8 cellular contexts compared by ENCODE assay signal in the genomic region with DNA sequence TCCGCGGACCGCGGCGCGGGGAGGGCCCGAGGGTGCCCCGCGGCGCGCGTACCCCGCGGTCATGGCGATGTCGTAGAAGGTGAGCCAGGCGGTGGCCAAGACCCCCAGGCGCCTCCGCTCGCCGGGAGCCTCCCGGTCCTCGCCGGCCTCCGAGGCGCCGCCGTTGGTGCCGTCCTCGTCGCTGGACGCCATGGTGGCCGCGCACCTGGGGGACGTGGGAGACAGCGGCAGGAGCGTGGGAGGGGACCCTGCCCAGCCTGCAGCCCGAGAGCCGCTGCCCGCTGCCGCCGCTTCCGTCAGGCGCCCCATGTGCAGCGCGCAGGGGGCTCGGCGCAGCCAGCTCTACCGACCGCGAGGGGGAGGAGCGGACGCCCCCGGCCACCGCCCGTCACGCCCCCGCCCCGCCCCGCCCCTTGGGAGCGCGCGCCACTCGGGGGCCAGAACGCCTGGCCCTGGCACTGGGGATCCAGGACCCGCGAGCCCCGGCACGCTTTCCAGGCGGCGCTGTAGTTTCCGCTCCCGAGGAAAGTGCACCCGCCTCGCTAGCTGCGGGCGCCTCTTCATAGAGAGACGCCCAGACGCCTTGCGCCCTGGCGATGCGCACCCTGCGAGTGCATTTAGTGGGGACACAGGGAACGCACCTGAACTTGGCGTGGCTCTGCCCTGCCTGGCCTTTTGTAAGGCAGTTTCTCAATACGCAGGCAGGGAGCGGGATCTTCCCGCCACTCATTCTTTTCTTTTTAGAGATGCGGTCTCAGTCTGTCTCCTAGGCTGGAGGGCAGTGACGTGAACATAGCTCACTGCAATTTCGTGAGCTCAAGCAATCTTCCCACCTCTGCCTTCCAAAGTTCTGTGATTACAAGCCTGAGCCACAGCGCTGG. TPM values are rescaled to one million over a fixed set of nuclear protein-coding genes. Genes with fewer than 3 reads are reported as not detected.
DNase-seq lines count a peak whose midpoint lies in the region; ATAC-seq and TF ChIP-seq lines count a peak whose summit lies in the region.

A gene with protein sequence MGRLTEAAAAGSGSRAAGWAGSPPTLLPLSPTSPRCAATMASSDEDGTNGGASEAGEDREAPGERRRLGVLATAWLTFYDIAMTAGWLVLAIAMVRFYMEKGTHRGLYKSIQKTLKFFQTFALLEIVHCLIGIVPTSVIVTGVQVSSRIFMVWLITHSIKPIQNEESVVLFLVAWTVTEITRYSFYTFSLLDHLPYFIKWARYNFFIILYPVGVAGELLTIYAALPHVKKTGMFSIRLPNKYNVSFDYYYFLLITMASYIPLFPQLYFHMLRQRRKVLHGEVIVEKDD (minus strand): TSS at position 344 of the 881 bp plus-strand sequence. CDS start 35 bp downstream, at position 309.

- H3K27ac Mint-ChIP-seq in progenitor cell of endocrine pancreas, result peak within 1 kb of the TSS; percentile 65

- no peaks in the 10 kb centered on the region for H3K9me3 Mint-ChIP-seq in progenitor cell of endocrine pancreas (ENCODE audit: low read depth)

- H3K27me3 Mint-ChIP-seq in progenitor cell of endocrine pancreas, result peaks cover 7% of the 10 kb centered on the region

- H3K4me3 Mint-ChIP-seq in progenitor cell of endocrine pancreas (ENCODE audit: low read depth), result peak within 1 kb of the TSS; percentile 83

- intact Hi-C loops in left cardiac atrium (cut with DNase I), result loop anchor here in 1 of 2 donors (5.0 kb wide), 1 partner anchor 120 kb away; no protein-coding TSS in a partner anchor

- no peak for TF ChIP-seq EP300 in Ishikawa (IDR thresholded peaks at IDR 0.05; ENCODE audit: borderline replicate concordance)

- DNase-seq in G401 (ENCODE audit: low spot score) (peak; percentile 69), SW480 (ENCODE audit: low spot score) (peak; percentile 69), amygdala (lab: John Stamatoyannopoulos, UW) (peak in 45 of 56 donors; percentile 3 to 78 (median 38)), left cardiac atrium (peak; percentile 77), progenitor cell of endocrine pancreas (ENCODE audit: low spot score, unreplicated experiment) (peak; percentile 76), OCI-M2 (lab: John Stamatoyannopoulos, UW; ENCODE audit: unreplicated experiment) (no peak)

- in situ Hi-C loops in G401 (cut with HindIII; ENCODE audit: low sequenced_read_pairs), result no loop called here

- no peak for TF ChIP-seq RAD21 in Ishikawa (IDR thresholded peaks at IDR 0.05; ENCODE audit: low read depth)

- TF ChIP-seq CTCF in progenitor cell of endocrine pancreas (IDR thresholded peaks at IDR 0.05; ENCODE audit: unreplicated experiment), result peak; percentile 42

- no peaks in the 10 kb centered on the region for H3K4me1 Mint-ChIP-seq in progenitor cell of endocrine pancreas (ENCODE audit: low read depth)

- peak; percentile 69 for ATAC-seq in GM21576 (IDR thresholded peaks at IDR 0.05; ENCODE audit: unreplicated experiment)
- peak; percentile 88 to 92 for ATAC-seq in left cardiac atrium

- no peaks in the 10 kb centered on the region for H3K36me3 Mint-ChIP-seq in progenitor cell of endocrine pancreas (ENCODE audit: insufficient read depth)

TF ChIP-seq in Ishikawa, 13 proteins besides CTCF, POLR2A, EP300 and RAD21:
- TF ChIP-seq CEBPB (IDR thresholded peaks at IDR 0.05) (no peak), NFIC (IDR thresholded peaks at IDR 0.05) (peak; percentile 4; the same call in 1 of the 2 replicates), FOXM1 (IDR thresholded peaks at IDR 0.05; ENCODE audit: borderline replicate concordance, low read depth) (no peak), EGR1 (IDR thresholded peaks at IDR 0.05) (0 out of 2 replicates have a peak, but pooled peaks have one; percentile 58), TAF1 (IDR thresholded peaks at IDR 0.05; ENCODE audit: low read depth) (no peak)
- TF ChIP-seq, protein P1, sequence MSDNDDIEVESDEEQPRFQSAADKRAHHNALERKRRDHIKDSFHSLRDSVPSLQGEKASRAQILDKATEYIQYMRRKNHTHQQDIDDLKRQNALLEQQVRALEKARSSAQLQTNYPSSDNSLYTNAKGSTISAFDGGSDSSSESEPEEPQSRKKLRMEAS (IDR thresholded peaks at IDR 0.05), result peak; percentile 63; the same call in 1 of the 2 replicates

RNA-seq across cellular contexts. Expression of the gene that starts here (rescaled TPM):
- 113 and 125 TPM in 2 replicates for total RNA-seq in G401 (2014; rRNA removed; shearing (Covaris generic))
- 100 to 1,000 TPM; 104 to 151 TPM for total RNA-seq in left cardiac atrium
- total RNA-seq in progenitor cell of endocrine pancreas, result 14.3 and 15.9 TPM in 2 replicates
